In genomic region chr6:105818505-105818904, GRCh38 we compare ENCODE assay signal across 16 cellular contexts.
A peak's percentile ranks its signal among the peaks of the same experiment; 100 is the strongest.
DNase-seq lines count a peak whose midpoint lies in the region; ATAC-seq and TF ChIP-seq lines count a peak whose summit lies in the region.
"Had no signal": no experiment of that assay in that cellular context is flagged by ENCODE, and none has a peak within 500 bp of the region (broad histone marks: within the 10 kb centered on the region; RNA-seq: fewer than 3 reads in every experiment).

No MANE protein-coding gene starts in this region.

- H3K4me3 ChIP-seq in OCI-LY7 (ENCODE audit: low read depth, low read length, poor library complexity, severe bottlenecking) (no peak overlapping the region), Karpas-422 (ENCODE audit: low read length) (no peak overlapping the region)

- POLR2A ChIA-PET in OCI-LY7 (lab: Charles Lee) = interaction anchor here (0.6 to 1.6 kb wide), 2 partner anchors 18 to 1458 kb away, joined by 3 read pairs; no protein-coding TSS in a partner anchor

- H3K79me2 ChIP-seq in OCI-LY7 (ENCODE audit: insufficient read depth, low read depth, low read length) = no peaks in the 10 kb centered on the region
- no peaks in the 10 kb centered on the region for H3K79me2 ChIP-seq in Karpas-422 (ENCODE audit: low read length)

- H2AFZ ChIP-seq in OCI-LY7 (ENCODE audit: low read length) (peak overlapping the region; percentile 6; the same call in 1 of the 2 replicates), Karpas-422 (ENCODE audit: low read length) (no peak overlapping the region)

- H3K9me3 ChIP-seq in OCI-LY7 (ENCODE audit: low read length) = peaks cover 10% of the 10 kb centered on the region; the same call in 1 of the 2 replicates
- H3K9me3 ChIP-seq in Karpas-422 (ENCODE audit: low read length) = no peaks in the 10 kb centered on the region
- H3K9me3 ChIP-seq: BE2C had no signal

- H3K36me3 ChIP-seq in OCI-LY7 (ENCODE audit: insufficient read depth, low read length) (no peaks in the 10 kb centered on the region), Karpas-422 (ENCODE audit: insufficient read depth, low read length) (no peaks in the 10 kb centered on the region)
- H3K36me3 ChIP-seq: BE2C had no signal

- DNase-seq in OCI-LY7 (ENCODE audit: low spot score) = no peak
- DNase-seq in RPMI8226 = peak; percentile 7
- peak in 1 of 2 donors; percentile 44 for DNase-seq in foreskin keratinocyte
- no peak for DNase-seq in Karpas-422
- no peak for DNase-seq in mucosa of gallbladder (ENCODE audit: low spot score)
- DNase-seq: ACHN; BE2C; CD4-positive, CD25-positive, alpha-beta regulatory T cell; CD8-positive, alpha-beta memory T cell; COR-L47; DMS 273 treated with DMSO at 0.1 percent for 48 hours; DMS79; GF-D8; H9 had no signal

- no peaks in the 10 kb centered on the region for H3K9me2 ChIP-seq in OCI-LY7 (ENCODE audit: insufficient read depth, low read length)
- no peaks in the 10 kb centered on the region for H3K9me2 ChIP-seq in Karpas-422 (replicated peaks; ENCODE audit: insufficient read depth, low read length)

- ATAC-seq in foreskin keratinocyte = peak; percentile 95
- ATAC-seq in HG02884 (IDR thresholded peaks at IDR 0.05; ENCODE audit: unreplicated experiment) = no peak
- ATAC-seq: HepG2 had no signal

- H4K20me1 ChIP-seq in OCI-LY7 (ENCODE audit: insufficient read depth, low read length) = no peaks in the 10 kb centered on the region
- no peaks in the 10 kb centered on the region for H4K20me1 ChIP-seq in Karpas-422 (ENCODE audit: insufficient read depth, low read depth, low read length)

- H3K27ac ChIP-seq in OCI-LY7 (ENCODE audit: low read depth, low read length, poor library complexity, severe bottlenecking) (no peak overlapping the region), foreskin keratinocyte (peak overlapping the region; percentile 13), Karpas-422 (ENCODE audit: low read length) (no peak overlapping the region)

- no peak overlapping the region for H3K4me2 ChIP-seq in OCI-LY7 (ENCODE audit: low read length)
- no peak overlapping the region for H3K4me2 ChIP-seq in Karpas-422 (ENCODE audit: low read depth, low read length, poor library complexity, severe bottlenecking)

- no peak overlapping the region for H3K9ac ChIP-seq in Karpas-422 (ENCODE audit: low read length)

- TF ChIP-seq CTCF in OCI-LY7 (conservative IDR thresholded peaks at IDR 0.05; ENCODE audit: low read length) (no peak), foreskin keratinocyte (conservative IDR thresholded peaks at IDR 0.05) (peak; percentile 42)

- H3K4me1 ChIP-seq in OCI-LY7 (ENCODE audit: insufficient read depth, low read length, poor library complexity, severe bottlenecking) = peaks cover 67% of the 10 kb centered on the region
- H3K4me1 ChIP-seq in foreskin keratinocyte = no peaks in the 10 kb centered on the region
- peaks cover 10% of the 10 kb centered on the region; the same call in 1 of the 2 replicates for H3K4me1 ChIP-seq in Karpas-422 (ENCODE audit: low read length)
- H3K4me1 ChIP-seq: BE2C had no signal

- CTCF ChIA-PET in OCI-LY7 (lab: Charles Lee; ENCODE audit: unreplicated experiment) = no interaction called here

- no peaks in the 10 kb centered on the region for H3K27me3 ChIP-seq in foreskin keratinocyte
- no peaks in the 10 kb centered on the region for H3K27me3 ChIP-seq in Karpas-422 (ENCODE audit: low read length)

- BruUV-seq in OCI-LY7 (replicated peaks; lab: Mats Ljungman, UMichigan) = no TSS peak

- intact Hi-C loops in OCI-LY7 (cut with micrococcal nuclease; ENCODE audit: unreplicated experiment) = no loop called here
